In genomic region chr7:127080576-127080975, GRCh38 we compare ENCODE assay signal across 23 cellular contexts.
"Had no signal": no experiment of that assay in that cellular context is flagged by ENCODE, and none has a peak within 500 bp of the region (broad histone marks: within the 10 kb centered on the region; RNA-seq: fewer than 3 reads in every experiment).

No MANE protein-coding gene starts in this region.

- H3K4me3 Mint-ChIP-seq: naive thymus-derived CD4-positive, alpha-beta T cell had no signal

- H3K4me1 ChIP-seq: esophagus squamous epithelium, gastrocnemius medialis, heart right ventricle, left lung, lower lobe of right lung had no signal

- H3K4me1 Mint-ChIP-seq: naive thymus-derived CD4-positive, alpha-beta T cell had no signal

- H3K4me3 ChIP-seq: coronary artery, dorsolateral prefrontal cortex, esophagus squamous epithelium, gastrocnemius medialis, heart right ventricle, left lung, lower lobe of right lung had no signal

- DNase-seq: dermis blood vessel endothelial cell; dorsolateral prefrontal cortex; effector CD4-positive, alpha-beta T cell; effector memory CD4-positive, alpha-beta T cell; erythroblast; esophagus squamous epithelium; foreskin fibroblast; foreskin melanocyte; gastrocnemius medialis; glutamatergic neuron; head of caudate nucleus; heart right ventricle; hippocampal formation; left cardiac atrium; left lung; left ventricle myocardium superior; lower lobe of right lung; mesenchymal stem cell; midbrain; naive thymus-derived CD4-positive, alpha-beta T cell had no signal

- ATAC-seq: esophagus mucosa; gastrocnemius medialis; heart right ventricle; left cardiac atrium; left lung; left ventricle myocardium superior; lower lobe of right lung; naive thymus-derived CD4-positive, alpha-beta T cell had no signal

- H3K27ac ChIP-seq: coronary artery, dorsolateral prefrontal cortex, epithelial cell of prostate, esophagus squamous epithelium, gastrocnemius medialis, heart right ventricle, left lung, lower lobe of right lung had no signal

- H3K27me3 ChIP-seq: dorsolateral prefrontal cortex, esophagus squamous epithelium, gastrocnemius medialis, left lung had no signal

- H3K27ac Mint-ChIP-seq: naive thymus-derived CD4-positive, alpha-beta T cell had no signal

- H3K36me3 ChIP-seq: esophagus squamous epithelium, gastrocnemius medialis, heart right ventricle, left lung, lower lobe of right lung had no signal
